In genomic region chr5:54638090-54638489, GRCh38 we compare ENCODE assay signal across 1 cellular context.
TF ChIP-seq lines count a peak whose summit lies in the region.

No MANE protein-coding gene starts in this region.

TF ChIP-seq in IMR-90, 13 proteins besides CTCF, POLR2A, EP300 and RAD21:
- TF ChIP-seq CEBPB (IDR thresholded peaks at IDR 0.05; ENCODE audit: low read depth, low read length): no peak
- TF ChIP-seq USF2 (IDR thresholded peaks at IDR 0.05; ENCODE audit: low read depth, low read length): no peak
- no peak for TF ChIP-seq MXI1 (IDR thresholded peaks at IDR 0.05; ENCODE audit: borderline replicate concordance, low read depth, low read length)
- no peak for TF ChIP-seq CHD1 (IDR thresholded peaks at IDR 0.05; ENCODE audit: low read depth, low read length)
- no peak for TF ChIP-seq MAZ (IDR thresholded peaks at IDR 0.05; ENCODE audit: borderline replicate concordance, low read depth, low read length)
- TF ChIP-seq BHLHE40 (IDR thresholded peaks at IDR 0.05; ENCODE audit: low read depth, low read length): no peak
- no peak for TF ChIP-seq FOS (IDR thresholded peaks at IDR 0.05; ENCODE audit: low read depth, low read length)
- TF ChIP-seq RFX5 (IDR thresholded peaks at IDR 0.05; ENCODE audit: low read depth, low read length): no peak
- no peak for TF ChIP-seq ELK1 (IDR thresholded peaks at IDR 0.05; ENCODE audit: borderline replicate concordance, low read depth, low read length)
- no peak for TF ChIP-seq NFE2L2 (IDR thresholded peaks at IDR 0.05; ENCODE audit: low read depth, low read length)
- no peak for TF ChIP-seq MAFK (IDR thresholded peaks at IDR 0.05; ENCODE audit: low read depth, low read length)
- TF ChIP-seq RCOR1 (IDR thresholded peaks at IDR 0.05; ENCODE audit: insufficient replicate concordance, low read length): no peak
- TF ChIP-seq SMC3 (IDR thresholded peaks at IDR 0.05; ENCODE audit: low read depth, low read length): no peak
